ENCODE assay signal across 7 cellular contexts in genomic region chr10:79069325-79070090, GRCh38. TPM values are rescaled to one million over a fixed set of nuclear protein-coding genes. Genes with fewer than 3 reads are reported as not detected.
DNase-seq lines count a peak whose midpoint lies in the region; ATAC-seq and TF ChIP-seq lines count a peak whose summit lies in the region.

No MANE protein-coding gene starts in this region.

- intact Hi-C loops in heart left ventricle (cut with DNase I), result loop anchor here (2.0 to 10.0 kb wide), 32 partner anchors 38 to 1037 kb away; partner anchors contain the start of gene RPS24 (in 1 of the 10)
- intact Hi-C loops in psoas muscle (cut with DNase I), result loop anchor here (1.0 to 10.0 kb wide), 7 partner anchors 78 to 1025 kb away; no protein-coding TSS in a partner anchor

- no peaks in the 10 kb centered on the region for H3K36me3 Mint-ChIP-seq in activated naive CD8-positive, alpha-beta T cell treated with anti-CD3 and anti-CD28 coated beads for 36 hours

- peak; percentile 29 for ATAC-seq in GM18517 (IDR thresholded peaks at IDR 0.05; ENCODE audit: unreplicated experiment)
- ATAC-seq in HG02798 (IDR thresholded peaks at IDR 0.05; ENCODE audit: poor library complexity, unreplicated experiment), result peak; percentile 10
- ATAC-seq in heart left ventricle, result peak in 1 of 4 donors; percentile 5
- ATAC-seq in psoas muscle, result peak in 3 of 4 donors; percentile 1 to 3 (median 1)

- H3K27me3 ChIP-seq in OCI-LY3 (ENCODE audit: low read depth, low read length), result no peaks in the 10 kb centered on the region
- H3K27me3 ChIP-seq in heart left ventricle, result no peaks in the 10 kb centered on the region
- no peaks in the 10 kb centered on the region for H3K27me3 ChIP-seq in psoas muscle (ENCODE audit: insufficient read depth in 3 of 3, low read length in 2 of 3)

- peak overlapping the region; percentile 85 for H3K4me3 Mint-ChIP-seq in activated naive CD8-positive, alpha-beta T cell treated with anti-CD3 and anti-CD28 coated beads for 36 hours

- H3K4me1 ChIP-seq in OCI-LY3 (ENCODE audit: low read length), result peaks cover 8% of the 10 kb centered on the region
- H3K4me1 ChIP-seq in heart left ventricle, result peaks cover 13 to 56% (median 49%) of the 10 kb centered on the region in 12 donors
- H3K4me1 ChIP-seq in psoas muscle, result peaks cover 37% of the 10 kb centered on the region

- 0 to 1% (median 1%) methylated on average over 54 to 78 of the region's 78 CpGs for WGBS in heart left ventricle, 4 donors
- WGBS in psoas muscle, 3 donors, result 0 to 1% (median 0%) methylated on average over 53 to 78 of the region's 78 CpGs

- no peak for TF ChIP-seq POLR2A in heart left ventricle (IDR thresholded peaks at IDR 0.05)

- DNase-seq in activated naive CD8-positive, alpha-beta T cell treated with anti-CD3 and anti-CD28 coated beads for 36 hours, result peak; percentile 53
- DNase-seq in heart left ventricle (peak; percentile 56 to 85 (median 61)), psoas muscle (peak; percentile 69 to 79), NCI-H2196 treated with DMSO at 0.1 percent for 48 hours (lab: John Stamatoyannopoulos, UW; ENCODE audit: unreplicated experiment) (no peak)

- H3K4me2 ChIP-seq in OCI-LY3 (ENCODE audit: low read length), result peak overlapping the region; percentile 77

- no peaks in the 10 kb centered on the region for H3K9me3 Mint-ChIP-seq in activated naive CD8-positive, alpha-beta T cell treated with anti-CD3 and anti-CD28 coated beads for 36 hours

- H2AFZ ChIP-seq in OCI-LY3 (ENCODE audit: low read depth, low read length), result no peak overlapping the region

- peaks cover 31% of the 10 kb centered on the region for H3K4me1 Mint-ChIP-seq in activated naive CD8-positive, alpha-beta T cell treated with anti-CD3 and anti-CD28 coated beads for 36 hours

- H3K79me2 ChIP-seq in OCI-LY3 (ENCODE audit: low read length), result no peaks in the 10 kb centered on the region

- no peak overlapping the region for H3K27ac ChIP-seq in OCI-LY3 (ENCODE audit: low read length)
- H3K27ac ChIP-seq in heart left ventricle, result peak overlapping the region; percentile 95 to 100 (median 98)
- H3K27ac ChIP-seq in psoas muscle, result peak overlapping the region; percentile 97

- no peaks in the 10 kb centered on the region for H3K36me3 ChIP-seq in OCI-LY3 (replicated peaks; ENCODE audit: low read depth, low read length)
- no peaks in the 10 kb centered on the region for H3K36me3 ChIP-seq in heart left ventricle
- H3K36me3 ChIP-seq in psoas muscle (ENCODE audit: insufficient read depth in 1 of 2, low read depth in 1 of 2), result no peaks in the 10 kb centered on the region

- H4K20me1 ChIP-seq in OCI-LY3 (ENCODE audit: insufficient read depth, low read length), result peaks cover 19% of the 10 kb centered on the region; the same call in 1 of the 2 replicates

- H3K4me3 ChIP-seq in OCI-LY3 (ENCODE audit: low read length), result peak overlapping the region; percentile 82
- peak overlapping the region; percentile 76 to 99 (median 92) for H3K4me3 ChIP-seq in heart left ventricle
- peak overlapping the region; percentile 94 for H3K4me3 ChIP-seq in psoas muscle

- TF ChIP-seq CTCF in OCI-LY3 (IDR thresholded peaks at IDR 0.05; ENCODE audit: low read depth, low read length), result no peak
- peak in 5 of 12 donors; percentile 1 to 22 (median 6) for TF ChIP-seq CTCF in heart left ventricle (IDR thresholded peaks at IDR 0.05)
- no peak for TF ChIP-seq CTCF in psoas muscle (IDR thresholded peaks at IDR 0.05)

- no peaks in the 10 kb centered on the region for H3K9me3 ChIP-seq in OCI-LY3 (ENCODE audit: insufficient read depth, low read length)
- no peaks in the 10 kb centered on the region for H3K9me3 ChIP-seq in heart left ventricle
- no peaks in the 10 kb centered on the region for H3K9me3 ChIP-seq in psoas muscle

- peak overlapping the region; percentile 55 for H3K9ac ChIP-seq in OCI-LY3 (ENCODE audit: low read length)

- H3K27ac Mint-ChIP-seq in activated naive CD8-positive, alpha-beta T cell treated with anti-CD3 and anti-CD28 coated beads for 36 hours, result peak overlapping the region; percentile 70

- H3K27me3 Mint-ChIP-seq in activated naive CD8-positive, alpha-beta T cell treated with anti-CD3 and anti-CD28 coated beads for 36 hours, result no peaks in the 10 kb centered on the region

RNA-seq across cellular contexts. Expression of gene ZMIZ1, which starts 0.7 kb away (rescaled TPM):
- total RNA-seq in activated naive CD8-positive, alpha-beta T cell treated with anti-CD3 and anti-CD28 coated beads for 36 hours, result 10 to 100 TPM; 27.3 to 28.2 TPM
- 10 to 100 TPM; 39.8 to 75.4 (median 50.5) TPM for total RNA-seq in heart left ventricle
- polyA plus RNA-seq in heart left ventricle, result 10 to 100 TPM; 19.7 to 45.7 TPM
- total RNA-seq in psoas muscle, result 10 to 100 TPM; 30.0 to 37.6 (median 35.4) TPM
- 10 to 100 TPM; 10.4 to 24.3 (median 22.0) TPM for polyA plus RNA-seq in psoas muscle
